Comparison of ENCODE assay signal across 25 cellular contexts in genomic region chr12:94326234-94326633, GRCh38.
"Had no signal": no experiment of that assay in that cellular context is flagged by ENCODE, and none has a peak within 500 bp of the region (broad histone marks: within the 10 kb centered on the region; RNA-seq: fewer than 3 reads in every experiment).

No MANE protein-coding gene starts in this region.

- H3K4me1 Mint-ChIP-seq: activated naive CD4-positive, alpha-beta T cell treated with anti-CD3 and anti-CD28 coated beads, Interleukin-2, amount 50 U/mL, for 24 hours; brain; T-cell had no signal

- H3K27ac ChIP-seq: ascending aorta, cardiac muscle cell, SK-N-MC, VCaP had no signal

- H3K9me3 ChIP-seq: MG63 had no signal

- H3K27me3 ChIP-seq: ascending aorta, cardiac muscle cell, MG63 had no signal

- H3K27ac Mint-ChIP-seq: activated CD4-positive, alpha-beta T cell treated with anti-CD3 and anti-CD28 coated beads for 36 hours; activated naive CD4-positive, alpha-beta T cell treated with anti-CD3 and anti-CD28 coated beads, Interleukin-2, amount 50 U/mL, for 24 hours; brain; T-cell had no signal

- H3K4me1 ChIP-seq: ascending aorta had no signal

- H3K27me3 Mint-ChIP-seq: activated CD4-positive, alpha-beta T cell treated with anti-CD3 and anti-CD28 coated beads for 36 hours; activated naive CD4-positive, alpha-beta T cell treated with anti-CD3 and anti-CD28 coated beads, Interleukin-2, amount 50 U/mL, for 24 hours; activated naive CD8-positive, alpha-beta T cell treated with anti-CD3 and anti-CD28 coated beads, Interleukin-2, amount 50 U/mL, for 24 hours; brain; T-cell had no signal

- H3K4me3 Mint-ChIP-seq: activated CD4-positive, alpha-beta T cell treated with anti-CD3 and anti-CD28 coated beads for 36 hours; activated naive CD4-positive, alpha-beta T cell treated with anti-CD3 and anti-CD28 coated beads, Interleukin-2, amount 50 U/mL, for 24 hours; activated naive CD8-positive, alpha-beta T cell treated with anti-CD3 and anti-CD28 coated beads, Interleukin-2, amount 50 U/mL, for 24 hours; brain; T-cell had no signal

- ATAC-seq: Panc1, Right ventricle myocardium inferior, T-cell had no signal

- DNase-seq: activated CD4-positive, alpha-beta T cell treated with anti-CD3 and anti-CD28 coated beads for 36 hours; activated CD4-positive, alpha-beta T cell treated with anti-CD3 and anti-CD28 coated beads, Interleukin-2, amount 50 U/mL, for 4 hours; activated CD4-positive, CD25-positive, alpha-beta regulatory T cell; activated CD8-positive, alpha-beta memory T cell treated with anti-CD3 and anti-CD28 coated beads for 24 hours; activated naive CD8-positive, alpha-beta T cell treated with anti-CD3 and anti-CD28 coated beads, Interleukin-2, amount 50 U/mL, for 24 hours; NCI-H1092 treated with DMSO at 0.1 percent for 48 hours; NCI-H1417 treated with DMSO at 0.1 percent for 48 hours; NCI-H1694; NCI-H2029; NCI-H2107; NCI-H510A treated with DMSO at 0.1 percent for 48 hours; NCI-H69; NK-92 treated with Interleukin-12 subunit alpha and Interleukin-12 subunit beta, amount 100 ng/mL, for 24 hours; RPMI8226; T-cell; T1000 had no signal

- H3K4me3 ChIP-seq: ascending aorta, cardiac muscle cell, MG63, SK-N-MC had no signal
